ENCODE assay signal across 13 cellular contexts in the genomic region with DNA sequence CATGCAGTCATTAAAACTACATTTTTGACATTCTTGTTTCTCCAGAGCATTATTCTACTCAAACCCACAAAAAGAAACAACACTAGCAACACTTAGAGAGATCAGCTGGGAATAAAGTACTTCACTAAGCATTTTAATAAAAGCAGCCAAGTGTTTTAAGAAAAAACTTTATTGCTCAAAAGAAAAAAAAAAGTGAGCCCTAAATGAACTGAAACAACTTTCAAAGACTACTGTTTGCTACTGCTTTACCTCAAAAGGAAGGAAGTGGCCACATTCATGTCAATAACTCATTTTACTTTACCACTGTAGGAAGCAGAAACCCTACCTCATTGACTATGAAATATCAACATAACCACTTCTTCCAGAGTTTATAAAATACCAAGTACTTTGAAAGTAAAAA.
DNase-seq lines count a peak whose midpoint lies in the region; ATAC-seq and TF ChIP-seq lines count a peak whose summit lies in the region.
"Had no signal": no experiment of that assay in that cellular context is flagged by ENCODE, and none has a peak within 500 bp of the region (broad histone marks: within the 10 kb centered on the region; RNA-seq: fewer than 3 reads in every experiment).

No MANE protein-coding gene starts in this region.

- H3K4me1 Mint-ChIP-seq in activated naive CD4-positive, alpha-beta T cell treated with anti-CD3 and anti-CD28 coated beads, Interleukin-2, amount 50 U/mL, for 24 hours, result peaks cover 30% of the 10 kb centered on the region
- peaks cover 29% of the 10 kb centered on the region for H3K4me1 Mint-ChIP-seq in activated CD8-positive, alpha-beta T cell treated with anti-CD3 and anti-CD28 coated beads, Interleukin-2, amount 10 ng/mL, durations not matched to agents 7 days and 5 days (ENCODE audit: low read depth)
- H3K4me1 Mint-ChIP-seq in stimulated activated naive CD8-positive, alpha-beta T cell treated with anti-CD3 and anti-CD28 coated beads, Interleukin-15, amount 100 ng/mL, for 72 hours, result peaks cover 15% of the 10 kb centered on the region

- no peak overlapping the region for H3K4me3 ChIP-seq in transverse colon
- H3K4me3 ChIP-seq: right atrium auricular region had no signal

- H3K4me1 ChIP-seq in transverse colon, result peaks cover 0 to 22% (median 5%) of the 10 kb centered on the region in 4 donors

- peak overlapping the region; percentile 56 for H3K4me3 Mint-ChIP-seq in activated naive CD4-positive, alpha-beta T cell treated with anti-CD3 and anti-CD28 coated beads, Interleukin-2, amount 50 U/mL, for 24 hours
- H3K4me3 Mint-ChIP-seq in activated CD8-positive, alpha-beta T cell treated with anti-CD3 and anti-CD28 coated beads, Interleukin-2, amount 10 ng/mL, durations not matched to agents 7 days and 5 days, result peak overlapping the region; percentile 68
- H3K4me3 Mint-ChIP-seq in stimulated activated naive CD8-positive, alpha-beta T cell treated with anti-CD3 and anti-CD28 coated beads, Interleukin-15, amount 100 ng/mL, for 72 hours, result peak overlapping the region; percentile 9 to 35
- H3K4me3 Mint-ChIP-seq: stimulated activated memory B cell treated with anti-CD40 and anti-IgM and Interleukin-4, amounts not matched to agents 10 μg/mL and 1 μg/mL and 100 μg/mL, for 72 hours had no signal

- TF ChIP-seq POLR2A in transverse colon (IDR thresholded peaks at IDR 0.05), result no peak

- H3K36me3 Mint-ChIP-seq in activated naive CD4-positive, alpha-beta T cell treated with anti-CD3 and anti-CD28 coated beads, Interleukin-2, amount 50 U/mL, for 24 hours, result no peaks in the 10 kb centered on the region
- H3K36me3 Mint-ChIP-seq in activated CD8-positive, alpha-beta T cell treated with anti-CD3 and anti-CD28 coated beads, Interleukin-2, amount 10 ng/mL, durations not matched to agents 7 days and 5 days (ENCODE audit: low read depth), result no peaks in the 10 kb centered on the region
- H3K36me3 Mint-ChIP-seq: stimulated activated memory B cell treated with anti-CD40 and anti-IgM and Interleukin-4, amounts not matched to agents 10 μg/mL and 1 μg/mL and 100 μg/mL, for 72 hours had no signal

- in situ Hi-C loops in transverse colon (cut with MboI; ENCODE audit: low pct_ligation_motif_present in 1 of 4, low pct_unique_long_range_greater_than_20kb in 1 of 4, low sequenced_read_pairs in 3 of 4), result loop anchor here in 2 of 4 donors (10.0 kb wide), 1 partner anchor 143 kb away; no protein-coding TSS in a partner anchor

- no peaks in the 10 kb centered on the region for H3K27me3 ChIP-seq in transverse colon
- H3K27me3 ChIP-seq: right atrium auricular region had no signal

- CTCF ChIA-PET in activated CD8-positive, alpha-beta T cell treated with anti-CD3 and anti-CD28 coated beads, Interleukin-2, amount 10 ng/mL, durations not matched to agents 7 days and 5 days (lab: Charles Lee), result interaction anchor here (1.7 to 4.2 kb wide), 3 partner anchors 50 to 153 kb away, joined by 3 to 36 read pairs (median 21); no protein-coding TSS in a partner anchor

- H3K9me3 ChIP-seq in transverse colon, result no peaks in the 10 kb centered on the region
- H3K9me3 ChIP-seq: right atrium auricular region had no signal

- no peak overlapping the region for H3K27ac ChIP-seq in transverse colon
- H3K27ac ChIP-seq: C4-2B, right atrium auricular region had no signal

- POLR2A ChIA-PET in activated CD8-positive, alpha-beta T cell treated with anti-CD3 and anti-CD28 coated beads, Interleukin-2, amount 10 ng/mL, durations not matched to agents 7 days and 5 days (lab: Charles Lee), result no interaction called here

- H3K27me3 Mint-ChIP-seq in activated naive CD4-positive, alpha-beta T cell treated with anti-CD3 and anti-CD28 coated beads, Interleukin-2, amount 50 U/mL, for 24 hours, result no peaks in the 10 kb centered on the region
- peaks cover 5% of the 10 kb centered on the region for H3K27me3 Mint-ChIP-seq in activated CD8-positive, alpha-beta T cell treated with anti-CD3 and anti-CD28 coated beads, Interleukin-2, amount 10 ng/mL, durations not matched to agents 7 days and 5 days (ENCODE audit: low read depth)
- H3K27me3 Mint-ChIP-seq in stimulated activated naive CD8-positive, alpha-beta T cell treated with anti-CD3 and anti-CD28 coated beads, Interleukin-15, amount 100 ng/mL, for 72 hours, result peaks cover 8% of the 10 kb centered on the region

- peaks cover 0 to 23% (median 7%) of the 10 kb centered on the region in 4 donors for H3K36me3 ChIP-seq in transverse colon

- DNase-seq in activated naive CD4-positive, alpha-beta T cell treated with Interleukin-2 at 50 U/mL for 16 hours, result no peak
- peak; percentile 45 for DNase-seq in activated CD8-positive, alpha-beta T cell treated with anti-CD3 and anti-CD28 coated beads, Interleukin-2, amount 10 ng/mL, durations not matched to agents 7 days and 5 days
- no peak for DNase-seq in stimulated activated naive CD8-positive, alpha-beta T cell treated with anti-CD3 and anti-CD28 coated beads, Interleukin-15, amount 100 ng/mL, for 72 hours
- DNase-seq in transverse colon, result no peak
- DNase-seq in activated CD8-positive, alpha-beta memory T cell treated with anti-CD3 and anti-CD28 coated beads, Interleukin-2, amount 50 U/mL, for 4 hours, result no peak
- DNase-seq: dermis blood vessel endothelial cell, NCI-H526 treated with DMSO at 0.1 percent for 48 hours had no signal

- ATAC-seq in HG03196 (IDR thresholded peaks at IDR 0.05; ENCODE audit: unreplicated experiment) (peak; percentile 57), HG02970 (IDR thresholded peaks at IDR 0.05; ENCODE audit: low FRiP score, unreplicated experiment) (no peak)
- peak; percentile 94 for ATAC-seq in activated CD8-positive, alpha-beta T cell treated with anti-CD3 and anti-CD28 coated beads, Interleukin-2, amount 10 ng/mL, durations not matched to agents 7 days and 5 days
- peak; percentile 92 for ATAC-seq in stimulated activated naive CD8-positive, alpha-beta T cell treated with anti-CD3 and anti-CD28 coated beads, Interleukin-15, amount 100 ng/mL, for 72 hours
- ATAC-seq: stimulated activated memory B cell treated with anti-CD40 and anti-IgM and Interleukin-4, amounts not matched to agents 10 μg/mL and 1 μg/mL and 100 μg/mL, for 72 hours had no signal

- H3K27ac Mint-ChIP-seq in activated naive CD4-positive, alpha-beta T cell treated with anti-CD3 and anti-CD28 coated beads, Interleukin-2, amount 50 U/mL, for 24 hours, result peak overlapping the region; percentile 57
- H3K27ac Mint-ChIP-seq in activated CD8-positive, alpha-beta T cell treated with anti-CD3 and anti-CD28 coated beads, Interleukin-2, amount 10 ng/mL, durations not matched to agents 7 days and 5 days, result peak overlapping the region; percentile 82
- peak overlapping the region in 1 of 2 donors; percentile 6 for H3K27ac Mint-ChIP-seq in stimulated activated naive CD8-positive, alpha-beta T cell treated with anti-CD3 and anti-CD28 coated beads, Interleukin-15, amount 100 ng/mL, for 72 hours
- H3K27ac Mint-ChIP-seq: stimulated activated memory B cell treated with anti-CD40 and anti-IgM and Interleukin-4, amounts not matched to agents 10 μg/mL and 1 μg/mL and 100 μg/mL, for 72 hours had no signal

- TF ChIP-seq CTCF in transverse colon (IDR thresholded peaks at IDR 0.05), result no peak

- intact Hi-C loops in transverse colon (cut with DNase I; ENCODE audit: low total_unique reads), result loop anchor here (5.0 to 10.0 kb wide), 2 partner anchors 53 to 140 kb away; no protein-coding TSS in a partner anchor

- no peaks in the 10 kb centered on the region for H3K9me3 Mint-ChIP-seq in activated naive CD4-positive, alpha-beta T cell treated with anti-CD3 and anti-CD28 coated beads, Interleukin-2, amount 50 U/mL, for 24 hours
- H3K9me3 Mint-ChIP-seq in activated CD8-positive, alpha-beta T cell treated with anti-CD3 and anti-CD28 coated beads, Interleukin-2, amount 10 ng/mL, durations not matched to agents 7 days and 5 days (ENCODE audit: insufficient read depth), result no peaks in the 10 kb centered on the region
- no peaks in the 10 kb centered on the region for H3K9me3 Mint-ChIP-seq in stimulated activated naive CD8-positive, alpha-beta T cell treated with anti-CD3 and anti-CD28 coated beads, Interleukin-15, amount 100 ng/mL, for 72 hours
- H3K9me3 Mint-ChIP-seq: stimulated activated memory B cell treated with anti-CD40 and anti-IgM and Interleukin-4, amounts not matched to agents 10 μg/mL and 1 μg/mL and 100 μg/mL, for 72 hours had no signal

- TF ChIP-seq EP300 in transverse colon (IDR thresholded peaks at IDR 0.05; ENCODE audit: low read depth), result no peak
